Comparison of ENCODE assay signal across 26 cellular contexts in the genomic region with DNA sequence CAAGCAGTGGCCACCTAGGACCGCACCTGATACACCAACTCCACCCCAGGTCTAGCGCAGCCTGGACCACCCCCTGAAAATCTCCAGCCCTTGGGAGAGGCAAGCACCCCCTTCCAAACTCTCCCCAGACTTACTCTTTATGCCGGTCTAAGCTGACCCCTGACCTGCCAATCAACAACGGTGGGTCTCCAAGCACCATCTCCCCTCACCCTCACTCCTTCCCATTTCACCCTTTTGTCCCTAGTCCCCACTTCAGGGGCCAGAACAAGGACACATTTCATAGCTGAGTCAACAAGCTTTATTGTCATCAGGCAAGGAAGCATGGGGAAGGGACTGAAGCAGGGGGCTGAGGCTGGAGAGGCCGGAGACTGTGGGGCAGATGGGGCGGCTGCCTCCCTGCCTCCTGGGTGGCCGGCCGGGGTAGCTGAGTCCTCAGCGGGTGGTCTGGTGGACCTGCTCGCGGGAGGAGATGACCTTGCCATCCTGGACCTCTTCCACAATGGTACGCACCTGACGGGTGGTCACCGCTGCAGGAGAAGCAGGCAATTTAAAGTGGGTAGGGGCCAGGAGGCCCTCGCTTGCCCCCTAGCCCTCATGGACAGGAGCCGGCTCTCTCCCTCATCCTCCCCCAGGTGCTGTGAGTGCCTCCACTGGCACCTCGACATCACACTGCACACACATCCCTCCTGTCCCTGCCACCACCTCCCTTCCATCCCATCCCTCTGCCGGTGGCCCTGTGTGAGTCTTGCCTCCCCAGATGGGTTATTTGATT. TPM values are rescaled to one million over a fixed set of nuclear protein-coding genes. Genes with fewer than 3 reads are reported as not detected.
DNase-seq lines count a peak whose midpoint lies in the region; ATAC-seq and TF ChIP-seq lines count a peak whose summit lies in the region.
"Had no signal": no experiment of that assay in that cellular context is flagged by ENCODE, and none has a peak within 500 bp of the region (broad histone marks: within the 10 kb centered on the region; RNA-seq: fewer than 3 reads in every experiment).

No MANE protein-coding gene starts in this region.

- H3K27ac Mint-ChIP-seq in activated naive CD4-positive, alpha-beta T cell treated with anti-CD3 and anti-CD28 coated beads, Interleukin-2, amount 50 U/mL, for 72 hours: peak overlapping the region; percentile 4 to 81
- no peak overlapping the region for H3K27ac Mint-ChIP-seq in activated naive CD4-positive, alpha-beta T cell treated with anti-CD3 and anti-CD28 coated beads, Interleukin-2, amount 10 ng/mL, durations not matched to agents 7 days and 5 days
- H3K27ac Mint-ChIP-seq in nephron: peak overlapping the region in 2 of 3 experiments; percentile 79 to 91
- H3K27ac Mint-ChIP-seq: activated CD4-positive, alpha-beta memory T cell treated with anti-CD3 and anti-CD28 coated beads, Interleukin-2, amount 10 ng/mL, durations not matched to agents 7 days and 5 days; dendritic cell treated with granulocyte-macrophage colony-stimulating factor and Interleukin-4, amounts not matched to agents 40 ng/mL and 50 ng/mL, for 4 days had no signal

- H3K27me3 ChIP-seq in mammary epithelial cell (ENCODE audit: insufficient read depth, low read length) (no peaks in the 10 kb centered on the region), aorta (ENCODE audit: control insufficient read depth in 1 of 2, insufficient read depth in 2 of 2, low read length in 1 of 2) (no peaks in the 10 kb centered on the region)
- H3K27me3 ChIP-seq: adrenal gland had no signal

- no peaks in the 10 kb centered on the region for H3K9me3 ChIP-seq in mammary epithelial cell (replicated peaks; ENCODE audit: insufficient read depth, low read length)
- H3K9me3 ChIP-seq in aorta (ENCODE audit: control insufficient read depth, low read length): no peaks in the 10 kb centered on the region
- H3K9me3 ChIP-seq: A549, adrenal gland had no signal

- peaks cover 48% of the 10 kb centered on the region for H3K4me1 ChIP-seq in mammary epithelial cell (ENCODE audit: insufficient read depth, low read length)
- H3K4me1 ChIP-seq in aorta (ENCODE audit: control insufficient read depth in 1 of 2, insufficient read depth in 2 of 2, low read length in 2 of 2): no peaks in the 10 kb centered on the region
- H3K4me1 ChIP-seq: adrenal gland had no signal

- no peak for DNase-seq in activated naive CD4-positive, alpha-beta T cell treated with anti-CD3 and anti-CD28 coated beads, Interleukin-2, amount 50 U/mL, for 72 hours (ENCODE audit: low spot score in 2 of 2)
- DNase-seq in activated naive CD4-positive, alpha-beta T cell treated with anti-CD3 and anti-CD28 coated beads, Interleukin-2, amount 10 ng/mL, durations not matched to agents 7 days and 5 days: no peak
- DNase-seq in mammary epithelial cell (peak; percentile 93), aorta (peak; percentile 24 to 54), T1000 (lab: John Stamatoyannopoulos, UW) (no peak), NCI-H526 treated with DMSO at 0.1 percent for 48 hours (lab: John Stamatoyannopoulos, UW) (no peak)
- DNase-seq: activated CD4-positive, alpha-beta memory T cell treated with anti-CD3 and anti-CD28 coated beads, Interleukin-2, amount 10 ng/mL, durations not matched to agents 7 days and 5 days; activated CD4-positive, CD25-positive, alpha-beta regulatory T cell; activated gamma-delta T cell; adrenal gland; DMS53; GF-D8; Karpas-422; NCI-H187 treated with DMSO at 0.1 percent for 48 hours; NCI-H69; stimulated activated CD4-positive, alpha-beta T cell treated with anti-CD3 and anti-CD28 coated beads, Interleukin-1b, Interleukin-23, amount 100 ng/mL, for 48 hours; substantia nigra; T-helper 9 cell had no signal

- in situ Hi-C loops in mammary epithelial cell (cut with MboI; ENCODE audit: low sequenced_read_pairs in 2 of 2): loop anchor here in 1 of 2 donors (5.0 kb wide), 1 partner anchor 37 kb away; no protein-coding TSS in a partner anchor

- H3K27me3 Mint-ChIP-seq in activated naive CD4-positive, alpha-beta T cell treated with anti-CD3 and anti-CD28 coated beads, Interleukin-2, amount 10 ng/mL, durations not matched to agents 7 days and 5 days: peaks cover 4% of the 10 kb centered on the region
- peaks cover 3% of the 10 kb centered on the region for H3K27me3 Mint-ChIP-seq in nephron (ENCODE audit: low read depth)
- H3K27me3 Mint-ChIP-seq: activated CD4-positive, alpha-beta memory T cell treated with anti-CD3 and anti-CD28 coated beads, Interleukin-2, amount 10 ng/mL, durations not matched to agents 7 days and 5 days had no signal

- ATAC-seq in activated naive CD4-positive, alpha-beta T cell treated with anti-CD3 and anti-CD28 coated beads, Interleukin-2, amount 50 U/mL, for 72 hours: no peak
- no peak for ATAC-seq in aorta (ENCODE audit: low FRiP score)
- no peak for ATAC-seq in GM21619 (IDR thresholded peaks at IDR 0.05; ENCODE audit: unreplicated experiment)

- CTCF ChIA-PET in activated naive CD4-positive, alpha-beta T cell treated with anti-CD3 and anti-CD28 coated beads, Interleukin-2, amount 10 ng/mL, durations not matched to agents 7 days and 5 days (lab: Charles Lee): no interaction called here
- CTCF ChIA-PET in mammary epithelial cell (lab: Charles Lee; ENCODE audit: low non-redundant PET): no interaction called here

- TF ChIP-seq CTCF in mammary epithelial cell (conservative IDR thresholded peaks at IDR 0.05 in 1 of 2, IDR thresholded peaks at IDR 0.05 in 1 of 2; ENCODE audit: extremely low read depth in 1 of 2, insufficient read depth in 1 of 2, low read depth in 1 of 2, low read length in 2 of 2): no peak
- TF ChIP-seq CTCF in nephron (IDR thresholded peaks at IDR 0.05; ENCODE audit: unreplicated experiment in 3 of 3): no peak

- BruUV-seq in mammary epithelial cell (replicated peaks; lab: Mats Ljungman, UMichigan): no TSS peak

- no peak overlapping the region for H3K4me3 ChIP-seq in mammary epithelial cell (replicated peaks in 1 of 3; ENCODE audit: insufficient read depth in 1 of 3, low read depth in 2 of 3, low read length in 3 of 3)
- no peak overlapping the region for H3K4me3 ChIP-seq in aorta (ENCODE audit: low read length in 2 of 2)
- H3K4me3 ChIP-seq: A549, adrenal gland had no signal

- no peaks in the 10 kb centered on the region for H4K20me1 ChIP-seq in mammary epithelial cell (ENCODE audit: insufficient read depth, low read length)

- H2AFZ ChIP-seq in mammary epithelial cell (ENCODE audit: low read depth, low read length): no peak overlapping the region

- dilution Hi-C loops in mammary epithelial cell (cut with HindIII; ENCODE audit: low sequenced_read_pairs): loop anchor here (5.0 kb wide), 1 partner anchor 33 kb away; no protein-coding TSS in a partner anchor

- no peak overlapping the region for H3K27ac ChIP-seq in mammary epithelial cell (ENCODE audit: insufficient read depth, low read depth, low read length)
- no peak overlapping the region for H3K27ac ChIP-seq in aorta (ENCODE audit: low read depth in 1 of 2, low read length in 2 of 2)
- H3K27ac ChIP-seq: A549, adrenal gland had no signal

- H3K79me2 ChIP-seq in mammary epithelial cell (ENCODE audit: insufficient read depth, low read length): peaks cover 33% of the 10 kb centered on the region

- H3K36me3 ChIP-seq in mammary epithelial cell (ENCODE audit: insufficient read depth, low read length) (peaks cover 16% of the 10 kb centered on the region), aorta (ENCODE audit: control insufficient read depth in 1 of 2, insufficient read depth in 2 of 2, low read length in 1 of 2) (no peaks in the 10 kb centered on the region)
- H3K36me3 ChIP-seq: adrenal gland had no signal

- WGBS in mammary epithelial cell (ENCODE audit: low coverage, missing lambda C conversion rate): 43% methylated on average over 9 of the region's 18 CpGs
- 89 to 94% methylated on average over 15 to 18 of the region's 18 CpGs for WGBS in aorta, 2 donors

- no peaks in the 10 kb centered on the region for H3K9me3 Mint-ChIP-seq in activated naive CD4-positive, alpha-beta T cell treated with anti-CD3 and anti-CD28 coated beads, Interleukin-2, amount 50 U/mL, for 72 hours
- H3K9me3 Mint-ChIP-seq in activated naive CD4-positive, alpha-beta T cell treated with anti-CD3 and anti-CD28 coated beads, Interleukin-2, amount 10 ng/mL, durations not matched to agents 7 days and 5 days: no peaks in the 10 kb centered on the region
- no peaks in the 10 kb centered on the region for H3K9me3 Mint-ChIP-seq in nephron
- H3K9me3 Mint-ChIP-seq: activated CD4-positive, alpha-beta memory T cell treated with anti-CD3 and anti-CD28 coated beads, Interleukin-2, amount 10 ng/mL, durations not matched to agents 7 days and 5 days; dendritic cell treated with granulocyte-macrophage colony-stimulating factor and Interleukin-4, amounts not matched to agents 40 ng/mL and 50 ng/mL, for 4 days had no signal

- intact Hi-C loops in mammary epithelial cell (cut with micrococcal nuclease) (no loop called here), aorta (cut with DNase I) (no loop called here)

- H3K4me2 ChIP-seq in mammary epithelial cell (ENCODE audit: insufficient read depth, low read depth, low read length): no peak overlapping the region
- H3K4me2 ChIP-seq: A549 had no signal

- H3K36me3 Mint-ChIP-seq in activated naive CD4-positive, alpha-beta T cell treated with anti-CD3 and anti-CD28 coated beads, Interleukin-2, amount 50 U/mL, for 72 hours: no peaks in the 10 kb centered on the region
- no peaks in the 10 kb centered on the region for H3K36me3 Mint-ChIP-seq in activated naive CD4-positive, alpha-beta T cell treated with anti-CD3 and anti-CD28 coated beads, Interleukin-2, amount 10 ng/mL, durations not matched to agents 7 days and 5 days
- no peaks in the 10 kb centered on the region for H3K36me3 Mint-ChIP-seq in nephron (ENCODE audit: low read depth)

- H3K4me1 Mint-ChIP-seq in activated naive CD4-positive, alpha-beta T cell treated with anti-CD3 and anti-CD28 coated beads, Interleukin-2, amount 10 ng/mL, durations not matched to agents 7 days and 5 days: no peaks in the 10 kb centered on the region
- H3K4me1 Mint-ChIP-seq in nephron: peaks cover 31% of the 10 kb centered on the region
- H3K4me1 Mint-ChIP-seq: activated CD4-positive, alpha-beta memory T cell treated with anti-CD3 and anti-CD28 coated beads, Interleukin-2, amount 10 ng/mL, durations not matched to agents 7 days and 5 days had no signal

- no peak overlapping the region for H3K4me3 Mint-ChIP-seq in activated naive CD4-positive, alpha-beta T cell treated with anti-CD3 and anti-CD28 coated beads, Interleukin-2, amount 10 ng/mL, durations not matched to agents 7 days and 5 days
- H3K4me3 Mint-ChIP-seq in nephron: no peak overlapping the region
- H3K4me3 Mint-ChIP-seq: activated CD4-positive, alpha-beta memory T cell treated with anti-CD3 and anti-CD28 coated beads, Interleukin-2, amount 10 ng/mL, durations not matched to agents 7 days and 5 days; dendritic cell treated with granulocyte-macrophage colony-stimulating factor and Interleukin-4, amounts not matched to agents 40 ng/mL and 50 ng/mL, for 4 days had no signal

- no peak overlapping the region for H3K9ac ChIP-seq in mammary epithelial cell (ENCODE audit: insufficient read depth, low read length)

RNA-seq across cellular contexts. Expression of a gene that starts 5.0 kb away (rescaled TPM):
- under 1 TPM in 1 of 2 donors, not detected in 1; 0.50 TPM for total RNA-seq in activated naive CD4-positive, alpha-beta T cell treated with anti-CD3 and anti-CD28 coated beads, Interleukin-2, amount 50 U/mL, for 72 hours
- total RNA-seq in mammary epithelial cell (over 10,000 TPM; 10,365 to 24,723 TPM), aorta (1 to 10 TPM; 3.8 to 5.5 TPM)
- polyA plus RNA-seq in mammary epithelial cell (8,957 TPM), aorta (100 to 1,000 TPM in 1 of 2 donors, 10 to 100 TPM in 1; 33.2 to 126 TPM)
- 6,693 TPM for polyA minus RNA-seq in mammary epithelial cell
- total RNA-seq: activated CD4-positive, alpha-beta memory T cell treated with anti-CD3 and anti-CD28 coated beads, Interleukin-2, amount 10 ng/mL, durations not matched to agents 7 days and 5 days; cardiac septum had no signal

RNA-seq across cellular contexts. Expression of a gene that starts 6.8 kb away (rescaled TPM):
- not detected for total RNA-seq in activated naive CD4-positive, alpha-beta T cell treated with anti-CD3 and anti-CD28 coated beads, Interleukin-2, amount 50 U/mL, for 72 hours
- total RNA-seq in mammary epithelial cell (1,000 to 10,000 TPM in 1 of 2 donors, 100 to 1,000 TPM in 1; 585 to 1,021 TPM), aorta (under 1 TPM; 0.30 to 0.65 TPM)
- polyA plus RNA-seq in mammary epithelial cell (659 TPM), aorta (10 to 100 TPM in 1 of 2 donors, 1 to 10 TPM in 1; 6.9 to 15.7 TPM)
- 694 TPM for polyA minus RNA-seq in mammary epithelial cell
- total RNA-seq: activated CD4-positive, alpha-beta memory T cell treated with anti-CD3 and anti-CD28 coated beads, Interleukin-2, amount 10 ng/mL, durations not matched to agents 7 days and 5 days; cardiac septum; urinary bladder had no signal

RNA-seq across cellular contexts. Expression of a gene that starts 32.7 kb away (rescaled TPM):
- total RNA-seq in activated naive CD4-positive, alpha-beta T cell treated with anti-CD3 and anti-CD28 coated beads, Interleukin-2, amount 50 U/mL, for 72 hours: not detected
- total RNA-seq in mammary epithelial cell: 1,000 to 10,000 TPM; 4,602 to 9,976 TPM
- 26,464 TPM for polyA plus RNA-seq in mammary epithelial cell
- polyA minus RNA-seq in mammary epithelial cell: 15,260 TPM
- 1 to 10 TPM in 1 of 2 donors, under 1 TPM in 1; 0.30 to 1.2 TPM for total RNA-seq in aorta
- polyA plus RNA-seq in aorta: 10 to 100 TPM in 1 of 2 donors, 1 to 10 TPM in 1; 4.4 to 46.7 TPM
- total RNA-seq: activated CD4-positive, alpha-beta memory T cell treated with anti-CD3 and anti-CD28 coated beads, Interleukin-2, amount 10 ng/mL, durations not matched to agents 7 days and 5 days; cardiac septum; urinary bladder had no signal

RNA-seq across cellular contexts. Expression of a gene that starts 47.5 kb away (rescaled TPM):
- total RNA-seq in activated naive CD4-positive, alpha-beta T cell treated with anti-CD3 and anti-CD28 coated beads, Interleukin-2, amount 50 U/mL, for 72 hours: not detected
- total RNA-seq in mammary epithelial cell (under 1 TPM; 0.17 to 0.80 TPM), aorta (not detected)
- polyA plus RNA-seq in mammary epithelial cell (0.35 TPM), aorta (under 1 TPM in 1 of 2 donors, not detected in 1; 0.18 TPM)
- polyA minus RNA-seq in mammary epithelial cell: not detected
- total RNA-seq: activated CD4-positive, alpha-beta memory T cell treated with anti-CD3 and anti-CD28 coated beads, Interleukin-2, amount 10 ng/mL, durations not matched to agents 7 days and 5 days; cardiac septum; pulmonary artery endothelial cell; skeletal muscle tissue; urinary bladder had no signal
- polyA plus RNA-seq: A549, urinary bladder had no signal

Comparison
In these comparisons a context has a peak if more than half of its experiments do, and no peak if none do; other contexts are left out.
1. DNase-seq: peak in mammary epithelial cell (single experiment) and aorta (2 of 2); none in activated naive CD4-positive, alpha-beta T cell treated with anti-CD3 and anti-CD28 coated beads, Interleukin-2, amount 50 U/mL, for 72 hours (0 of 2), activated naive CD4-positive, alpha-beta T cell treated with anti-CD3 and anti-CD28 coated beads, Interleukin-2, amount 10 ng/mL, durations not matched to agents 7 days and 5 days (single experiment), T1000 (single experiment) and NCI-H526 treated with DMSO at 0.1 percent for 48 hours (single experiment).
2. RNA of a gene that starts 5.0 kb away (total RNA-seq): 10,365 to 24,723 TPM in mammary epithelial cell; 3.8 to 5.5 TPM in aorta and 0.50 TPM in activated naive CD4-positive, alpha-beta T cell treated with anti-CD3 and anti-CD28 coated beads, Interleukin-2, amount 50 U/mL, for 72 hours; every median in the first group is over 1,000 times any median in the second.
3. RNA of a gene that starts 6.8 kb away (total RNA-seq): 585 to 1,021 TPM in mammary epithelial cell; 0.30 to 0.65 TPM in aorta and not detected in activated naive CD4-positive, alpha-beta T cell treated with anti-CD3 and anti-CD28 coated beads, Interleukin-2, amount 50 U/mL, for 72 hours; every median in the first group is over 100 times any median in the second.
4. RNA of a gene that starts 32.7 kb away (total RNA-seq): 4,602 to 9,976 TPM in mammary epithelial cell; 0.30 to 1.2 TPM in aorta and not detected in activated naive CD4-positive, alpha-beta T cell treated with anti-CD3 and anti-CD28 coated beads, Interleukin-2, amount 50 U/mL, for 72 hours; every median in the first group is over 1,000 times any median in the second.